In genomic region chr4:150578745-150579470, GRCh38 we compare ENCODE assay signal across 1 cellular context.
TF ChIP-seq lines count a peak whose summit lies in the region.

No MANE protein-coding gene starts in this region.

TF ChIP-seq in HEK293, 187 proteins besides CTCF, POLR2A, EP300 and RAD21 (continued from another document):
- TF ChIP-seq ZNF423 (tag by site-specific recombination; IDR thresholded peaks at IDR 0.05) (no peak), ZBTB6 (tag by site-specific recombination; IDR thresholded peaks at IDR 0.05) (no peak), ZNF433 (tag by site-specific recombination; IDR thresholded peaks at IDR 0.05; ENCODE audit: low read depth) (no peak), ZNF544 (tag by site-specific recombination; IDR thresholded peaks at IDR 0.05) (no peak), ZNF792 (tag by site-specific recombination; IDR thresholded peaks at IDR 0.05) (no peak), ZNF768 (tag by site-specific recombination; IDR thresholded peaks at IDR 0.05) (no peak), ZNF777 (tag by site-specific recombination; IDR thresholded peaks at IDR 0.05; ENCODE audit: borderline replicate concordance) (no peak), ZNF560 (tag by site-specific recombination; IDR thresholded peaks at IDR 0.05; ENCODE audit: borderline replicate concordance) (no peak), IKZF3 (tag by site-specific recombination; IDR thresholded peaks at IDR 0.05) (0 out of 2 replicates have a peak, but pooled peaks have one; percentile 6), ZNF670 (tag by site-specific recombination; IDR thresholded peaks at IDR 0.05; ENCODE audit: low read depth) (no peak), GFI1B (tag by site-specific recombination; IDR thresholded peaks at IDR 0.05) (no peak), FEZF1 (tag by site-specific recombination; IDR thresholded peaks at IDR 0.05) (peak; percentile 57), ZSCAN23 (tag by site-specific recombination; IDR thresholded peaks at IDR 0.05) (no peak), SP2 (tag by site-specific recombination; IDR thresholded peaks at IDR 0.05) (no peak), ZNF580 (tag by site-specific recombination; IDR thresholded peaks at IDR 0.05) (no peak), ZNF785 (tag by site-specific recombination; IDR thresholded peaks at IDR 0.05) (no peak), HOXD13 (CRISPR knock-in tag; IDR thresholded peaks at IDR 0.05; ENCODE audit: borderline replicate concordance) (no peak)
- TF ChIP-seq, protein P1, sequence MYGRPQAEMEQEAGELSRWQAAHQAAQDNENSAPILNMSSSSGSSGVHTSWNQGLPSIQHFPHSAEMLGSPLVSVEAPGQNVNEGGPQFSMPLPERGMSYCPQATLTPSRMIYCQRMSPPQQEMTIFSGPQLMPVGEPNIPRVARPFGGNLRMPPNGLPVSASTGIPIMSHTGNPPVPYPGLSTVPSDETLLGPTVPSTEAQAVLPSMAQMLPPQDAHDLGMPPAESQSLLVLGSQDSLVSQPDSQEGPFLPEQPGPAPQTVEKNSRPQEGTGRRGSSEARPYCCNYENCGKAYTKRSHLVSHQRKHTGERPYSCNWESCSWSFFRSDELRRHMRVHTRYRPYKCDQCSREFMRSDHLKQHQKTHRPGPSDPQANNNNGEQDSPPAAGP (tag by site-specific recombination; IDR thresholded peaks at IDR 0.05): peak; percentile 20; the same call in 1 of the 2 replicates
- TF ChIP-seq, protein P2, sequence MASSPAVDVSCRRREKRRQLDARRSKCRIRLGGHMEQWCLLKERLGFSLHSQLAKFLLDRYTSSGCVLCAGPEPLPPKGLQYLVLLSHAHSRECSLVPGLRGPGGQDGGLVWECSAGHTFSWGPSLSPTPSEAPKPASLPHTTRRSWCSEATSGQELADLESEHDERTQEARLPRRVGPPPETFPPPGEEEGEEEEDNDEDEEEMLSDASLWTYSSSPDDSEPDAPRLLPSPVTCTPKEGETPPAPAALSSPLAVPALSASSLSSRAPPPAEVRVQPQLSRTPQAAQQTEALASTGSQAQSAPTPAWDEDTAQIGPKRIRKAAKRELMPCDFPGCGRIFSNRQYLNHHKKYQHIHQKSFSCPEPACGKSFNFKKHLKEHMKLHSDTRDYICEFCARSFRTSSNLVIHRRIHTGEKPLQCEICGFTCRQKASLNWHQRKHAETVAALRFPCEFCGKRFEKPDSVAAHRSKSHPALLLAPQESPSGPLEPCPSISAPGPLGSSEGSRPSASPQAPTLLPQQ (tag by site-specific recombination; IDR thresholded peaks at IDR 0.05): no peak
